Comparison of ENCODE assay signal across 1 cellular context in genomic region chr16:85396879-85397871, GRCh38.
TF ChIP-seq lines count a peak whose summit lies in the region.

No MANE protein-coding gene starts in this region.

TF ChIP-seq in K562, 482 proteins besides CTCF, POLR2A, EP300 and RAD21 (continued from another document and continues in another):
- no peak for TF ChIP-seq SMARCB1 (IDR thresholded peaks at IDR 0.05; ENCODE audit: insufficient read length, low read depth)
- no peak for TF ChIP-seq ZFPM2 (CRISPR knock-in tag; IDR thresholded peaks at IDR 0.05)
- no peak for TF ChIP-seq GTF2B (IDR thresholded peaks at IDR 0.05; ENCODE audit: extremely low read depth, insufficient read length)
- TF ChIP-seq WHSC1 (IDR thresholded peaks at IDR 0.05; ENCODE audit: low read length), result no peak
- no peak for TF ChIP-seq ETV6 (IDR thresholded peaks at IDR 0.05; ENCODE audit: borderline replicate concordance in 1 of 2, low read depth in 2 of 2, low read length in 1 of 2)
- no peak for TF ChIP-seq ETV6 (CRISPR knock-in tag; IDR thresholded peaks at IDR 0.05; ENCODE audit: borderline replicate concordance)
- no peak for TF ChIP-seq POLR3G (IDR thresholded peaks at IDR 0.05; ENCODE audit: extremely low read depth, insufficient read length, insufficient replicate concordance)
- TF ChIP-seq MCM2 (IDR thresholded peaks at IDR 0.05; ENCODE audit: low read depth), result no peak
- TF ChIP-seq ZBTB1 (CRISPR knock-in tag; IDR thresholded peaks at IDR 0.05; ENCODE audit: borderline replicate concordance, low read depth), result no peak
- TF ChIP-seq ZNF282 (CRISPR knock-in tag; IDR thresholded peaks at IDR 0.05), result no peak
- TF ChIP-seq ATF1 (CRISPR knock-in tag; IDR thresholded peaks at IDR 0.05), result no peak
- no peak for TF ChIP-seq ATF1 (tag; IDR thresholded peaks at IDR 0.05)
- TF ChIP-seq DACH1 (IDR thresholded peaks at IDR 0.05; ENCODE audit: partially characterized antibody), result no peak
- no peak for TF ChIP-seq KAT2B (IDR thresholded peaks at IDR 0.05; ENCODE audit: low read depth, low read length)
- TF ChIP-seq BDP1 (IDR thresholded peaks at IDR 0.05; ENCODE audit: insufficient read depth, insufficient read length), result no peak
- TF ChIP-seq CREM (IDR thresholded peaks at IDR 0.05; ENCODE audit: low read depth), result peak; percentile 55
- TF ChIP-seq MLLT1 (IDR thresholded peaks at IDR 0.05), result no peak
- no peak for TF ChIP-seq SMAD1 (IDR thresholded peaks at IDR 0.05; ENCODE audit: low read depth, low read length, partially characterized antibody)
- no peak for TF ChIP-seq OTX1 (CRISPR knock-in tag; IDR thresholded peaks at IDR 0.05)
- TF ChIP-seq ERF (CRISPR knock-in tag; IDR thresholded peaks at IDR 0.05), result no peak
- 0 out of 2 replicates have a peak, but pooled peaks have one; percentile 29 for TF ChIP-seq JUN (IDR thresholded peaks at IDR 0.05; ENCODE audit: borderline replicate concordance, low read depth, low read length)
- TF ChIP-seq JUN (CRISPR knock-in tag; IDR thresholded peaks at IDR 0.05; ENCODE audit: borderline replicate concordance), result no peak
- TF ChIP-seq ZNF764 (CRISPR knock-in tag; IDR thresholded peaks at IDR 0.05; ENCODE audit: low read depth), result no peak
- no peak for TF ChIP-seq ZNF24 (IDR thresholded peaks at IDR 0.05)
- TF ChIP-seq ZNF785 (CRISPR knock-in tag; IDR thresholded peaks at IDR 0.05), result no peak
- TF ChIP-seq TFAM (CRISPR knock-in tag; conservative IDR thresholded peaks at IDR 0.05), result no peak
- no peak for TF ChIP-seq CC2D1A (IDR thresholded peaks at IDR 0.05)
- no peak for TF ChIP-seq NR0B1 (IDR thresholded peaks at IDR 0.05; ENCODE audit: partially characterized antibody)
- no peak for TF ChIP-seq SAFB (IDR thresholded peaks at IDR 0.05; ENCODE audit: borderline replicate concordance, low read depth, low read length)
- no peak for TF ChIP-seq ARID3A (IDR thresholded peaks at IDR 0.05; ENCODE audit: borderline replicate concordance, low read depth, low read length)
- TF ChIP-seq XRCC3 (IDR thresholded peaks at IDR 0.05), result no peak
- no peak for TF ChIP-seq ZNF121 (CRISPR knock-in tag; conservative IDR thresholded peaks at IDR 0.05)
- TF ChIP-seq E4F1 (CRISPR knock-in tag; IDR thresholded peaks at IDR 0.05; ENCODE audit: borderline replicate concordance), result no peak
- no peak for TF ChIP-seq ELF2 (CRISPR knock-in tag; IDR thresholded peaks at IDR 0.05)
- TF ChIP-seq YBX1 (IDR thresholded peaks at IDR 0.05), result no peak
- TF ChIP-seq ARID4B (CRISPR knock-in tag; IDR thresholded peaks at IDR 0.05), result no peak
- 0 out of 4 replicates have a peak, but pooled peaks of 1 of the 2 experiments have one; percentile 15 for TF ChIP-seq NRF1 (conservative IDR thresholded peaks at IDR 0.05 in 1 of 2, IDR thresholded peaks at IDR 0.05 in 1 of 2)
- no peak for TF ChIP-seq CEBPB (tag; IDR thresholded peaks at IDR 0.05)
- peak; percentile 47; the same call in 1 of the 2 replicates for TF ChIP-seq L3MBTL2 (IDR thresholded peaks at IDR 0.05)
- TF ChIP-seq GABPB1 (CRISPR knock-in tag; IDR thresholded peaks at IDR 0.05), result 0 out of 2 replicates have a peak, but pooled peaks have one; percentile 11
- no peak for TF ChIP-seq IFI16 (CRISPR knock-in tag; IDR thresholded peaks at IDR 0.05)
- no peak for TF ChIP-seq ZNF12 (CRISPR knock-in tag; IDR thresholded peaks at IDR 0.05)
- TF ChIP-seq SIRT6 (IDR thresholded peaks at IDR 0.05; ENCODE audit: low read depth, low read length), result no peak
- peak; percentile 40; the same call in 1 of the 2 replicates for TF ChIP-seq TFAP4 (CRISPR knock-in tag; IDR thresholded peaks at IDR 0.05; ENCODE audit: borderline replicate concordance)
- TF ChIP-seq SUPT5H (IDR thresholded peaks at IDR 0.05), result no peak
- TF ChIP-seq KLF13 (tag; IDR thresholded peaks at IDR 0.05; ENCODE audit: borderline replicate concordance, low read depth), result no peak
- no peak for TF ChIP-seq CREB3 (tag; conservative IDR thresholded peaks at IDR 0.05; ENCODE audit: low read depth)
- no peak for TF ChIP-seq DDX20 (tag; IDR thresholded peaks at IDR 0.05; ENCODE audit: low read depth)
- 0 out of 2 replicates have a peak, but pooled peaks have one; percentile 24 for TF ChIP-seq NR4A1 (CRISPR knock-in tag; IDR thresholded peaks at IDR 0.05)
- TF ChIP-seq NR4A1 (tag; IDR thresholded peaks at IDR 0.05), result no peak
- no peak for TF ChIP-seq GABPB2 (CRISPR knock-in tag; conservative IDR thresholded peaks at IDR 0.05)
- TF ChIP-seq ZBTB49 (CRISPR knock-in tag; IDR thresholded peaks at IDR 0.05; ENCODE audit: borderline replicate concordance), result no peak
